Comparison of ENCODE assay signal across 38 cellular contexts in the genomic region with DNA sequence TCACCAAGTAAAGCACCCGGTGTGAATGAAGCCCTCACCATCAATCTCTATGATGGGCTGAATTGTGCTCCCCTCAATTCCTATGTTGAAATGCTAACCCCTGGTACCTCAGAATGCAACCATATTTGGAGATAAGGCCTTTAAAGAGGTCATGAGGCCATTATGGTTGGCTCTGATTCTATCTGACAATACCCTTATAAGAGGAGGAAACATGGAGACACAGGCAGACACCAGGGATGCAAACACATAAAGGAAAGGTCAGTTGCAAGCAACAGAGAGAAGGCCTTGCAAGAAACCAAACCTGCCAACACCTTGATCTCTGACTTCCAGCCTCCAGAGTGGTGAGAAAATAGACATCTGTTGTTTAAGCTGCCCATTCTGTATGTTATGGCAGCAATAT. TPM values are rescaled to one million over a fixed set of nuclear protein-coding genes. Genes with fewer than 3 reads are reported as not detected.
"Had no signal": no experiment of that assay in that cellular context is flagged by ENCODE, and none has a peak within 500 bp of the region (broad histone marks: within the 10 kb centered on the region; RNA-seq: fewer than 3 reads in every experiment).

No MANE protein-coding gene starts in this region.

- H3K9me3 ChIP-seq: MG63 had no signal

- H3K36me3 ChIP-seq: MG63 had no signal

- H3K4me3 ChIP-seq: MG63 had no signal

- H3K27me3 ChIP-seq: MG63 had no signal

- DNase-seq: Karpas-422, Kasumi-1, MG63, MM.1S, MV-4-11, NCI-H1048, NCI-H1092, NCI-H1092 treated with DMSO at 0.1 percent for 48 hours, NCI-H1105, NCI-H1105 treated with DMSO at 0.1 percent for 48 hours, NCI-H1417, NCI-H1417 treated with DMSO at 0.1 percent for 48 hours, NCI-H1436, NCI-H1436 treated with DMSO at 0.1 percent for 48 hours, NCI-H146, NCI-H1694, NCI-H1694 treated with DMSO at 0.1 percent for 48 hours, NCI-H187, NCI-H187 treated with DMSO at 0.1 percent for 48 hours, NCI-H1930, NCI-H2029, NCI-H2029 treated with DMSO at 0.1 percent for 48 hours, NCI-H2081, NCI-H2081 treated with DMSO at 0.1 percent for 48 hours, NCI-H2107, NCI-H2171, NCI-H2171 treated with DMSO at 0.1 percent for 48 hours, NCI-H2227 treated with DMSO at 0.1 percent for 48 hours, NCI-H226, NCI-H345, NCI-H446, NCI-H446 treated with DMSO at 0.1 percent for 48 hours, NCI-H510A, NCI-H510A treated with DMSO at 0.1 percent for 48 hours, NCI-H524 had no signal

RNA-seq across cellular contexts. Expression of a gene that starts 13.3 kb away (rescaled TPM):
- total RNA-seq: LHCN-M2, M059J, MCF 10A had no signal

RNA-seq across cellular contexts. Expression of a gene that starts 24.9 kb away (rescaled TPM):
- total RNA-seq: MCF 10A had no signal

RNA-seq across cellular contexts. Expression of a gene that starts 25.6 kb away (rescaled TPM):
- total RNA-seq: LHCN-M2, M059J, MCF 10A had no signal
